36 cellular contexts compared by ENCODE assay signal in genomic region chr1:156905176-156905575, GRCh38. TPM values are rescaled to one million over a fixed set of nuclear protein-coding genes. Genes with fewer than 3 reads are reported as not detected.
"Had no signal": no experiment of that assay in that cellular context is flagged by ENCODE, and none has a peak within 500 bp of the region (broad histone marks: within the 10 kb centered on the region; RNA-seq: fewer than 3 reads in every experiment).

No MANE protein-coding gene starts in this region.

- ATAC-seq: activated naive CD4-positive, alpha-beta T cell treated with anti-CD3 and anti-CD28 coated beads, Interleukin-2, amount 50 U/mL, for 72 hours; activated T-cell treated with anti-CD3 and anti-CD28 coated beads, Interleukin-2, amount 50 U/mL, for 72 hours; effector memory CD8-positive, alpha-beta T cell; T-cell had no signal

- DNase-seq: activated CD4-positive, alpha-beta memory T cell treated with anti-CD3 and anti-CD28 coated beads, Interleukin-2, amount 10 ng/mL, durations not matched to agents 7 days and 5 days; activated CD4-positive, alpha-beta T cell treated with anti-CD3 and anti-CD28 coated beads for 1 hour; activated CD4-positive, alpha-beta T cell treated with anti-CD3 and anti-CD28 coated beads for 4 hours; activated CD4-positive, alpha-beta T cell treated with anti-CD3 and anti-CD28 coated beads, Interleukin-2, amount 10 ng/mL, durations not matched to agents 7 days and 5 days; activated CD4-positive, alpha-beta T cell treated with anti-CD3 and anti-CD28 coated beads, Interleukin-2, amount 50 U/mL, for 4 hours; activated CD4-positive, CD25-positive, alpha-beta regulatory T cell; activated CD8-positive, alpha-beta memory T cell treated with anti-CD3 and anti-CD28 coated beads, Interleukin-2, amount 50 U/mL, for 48 hours; activated gamma-delta T cell; activated naive CD4-positive, alpha-beta T cell; activated naive CD4-positive, alpha-beta T cell treated with anti-CD3 and anti-CD28 coated beads, Interleukin-2, amount 10 ng/mL, durations not matched to agents 7 days and 5 days; activated naive CD8-positive, alpha-beta T cell treated with anti-CD3 and anti-CD28 coated beads, Interleukin-2, amount 10 ng/mL, durations not matched to agents 7 days and 5 days; activated T-cell treated with anti-CD3 and anti-CD28 coated beads for 4 hours; activated T-cell treated with anti-CD3 and anti-CD28 coated beads, Interleukin-2, amount 50 U/mL, for 24 hours; activated T-cell treated with anti-CD3 and anti-CD28 coated beads, Interleukin-2, amount 50 U/mL, for 72 hours; central memory CD4-positive, alpha-beta T cell; cerebellar nuclear complex; dermis blood vessel endothelial cell; effector CD4-positive, alpha-beta T cell; effector memory CD8-positive, alpha-beta T cell; erythroblast; esophagus squamous epithelium; foreskin melanocyte; head of caudate nucleus; SW 1271; T-cell; T1000 had no signal

- H3K4me3 ChIP-seq: ascending aorta, cardiac muscle cell, coronary artery, esophagus squamous epithelium had no signal

- H3K9me3 Mint-ChIP-seq: activated CD4-positive, alpha-beta memory T cell treated with anti-CD3 and anti-CD28 coated beads, Interleukin-2, amount 10 ng/mL, durations not matched to agents 7 days and 5 days; activated CD4-positive, alpha-beta T cell treated with anti-CD3 and anti-CD28 coated beads, Interleukin-2, amount 10 ng/mL, durations not matched to agents 7 days and 5 days; activated naive CD4-positive, alpha-beta T cell treated with anti-CD3 and anti-CD28 coated beads, Interleukin-2, amount 10 ng/mL, durations not matched to agents 7 days and 5 days; activated naive CD4-positive, alpha-beta T cell treated with anti-CD3 and anti-CD28 coated beads, Interleukin-2, amount 50 U/mL, for 72 hours; activated naive CD8-positive, alpha-beta T cell treated with anti-CD3 and anti-CD28 coated beads, Interleukin-2, amount 10 ng/mL, durations not matched to agents 7 days and 5 days; activated T-cell treated with anti-CD3 and anti-CD28 coated beads, Interleukin-2, amount 50 U/mL, for 24 hours; activated T-cell treated with anti-CD3 and anti-CD28 coated beads, Interleukin-2, amount 50 U/mL, for 72 hours; effector memory CD8-positive, alpha-beta T cell; T-cell; T-helper 1 cell treated with Interleukin-12 subunit alpha and Interleukin-12 subunit beta and Interleukin-4 antibody, amounts not matched to agents 30 μg/mL and 1 μg/mL, for 36 hours had no signal

- H3K9me3 ChIP-seq: ascending aorta, breast epithelium, esophagus squamous epithelium had no signal

- H3K27ac Mint-ChIP-seq: activated CD4-positive, alpha-beta memory T cell treated with anti-CD3 and anti-CD28 coated beads, Interleukin-2, amount 10 ng/mL, durations not matched to agents 7 days and 5 days; activated CD4-positive, alpha-beta T cell treated with anti-CD3 and anti-CD28 coated beads, Interleukin-2, amount 10 ng/mL, durations not matched to agents 7 days and 5 days; activated naive CD4-positive, alpha-beta T cell treated with anti-CD3 and anti-CD28 coated beads, Interleukin-2, amount 10 ng/mL, durations not matched to agents 7 days and 5 days; activated naive CD8-positive, alpha-beta T cell treated with anti-CD3 and anti-CD28 coated beads, Interleukin-2, amount 10 ng/mL, durations not matched to agents 7 days and 5 days; activated T-cell treated with anti-CD3 and anti-CD28 coated beads, Interleukin-2, amount 50 U/mL, for 24 hours; activated T-cell treated with anti-CD3 and anti-CD28 coated beads, Interleukin-2, amount 50 U/mL, for 72 hours; brain; effector memory CD8-positive, alpha-beta T cell; T-cell; T-helper 1 cell treated with Interleukin-12 subunit alpha and Interleukin-12 subunit beta and Interleukin-4 antibody, amounts not matched to agents 30 μg/mL and 1 μg/mL, for 36 hours had no signal

- H3K27ac ChIP-seq: ascending aorta, cardiac muscle cell, esophagus squamous epithelium had no signal

- H3K4me3 Mint-ChIP-seq: activated CD4-positive, alpha-beta memory T cell treated with anti-CD3 and anti-CD28 coated beads, Interleukin-2, amount 10 ng/mL, durations not matched to agents 7 days and 5 days; activated CD4-positive, alpha-beta T cell treated with anti-CD3 and anti-CD28 coated beads, Interleukin-2, amount 10 ng/mL, durations not matched to agents 7 days and 5 days; activated naive CD4-positive, alpha-beta T cell treated with anti-CD3 and anti-CD28 coated beads, Interleukin-2, amount 10 ng/mL, durations not matched to agents 7 days and 5 days; activated naive CD8-positive, alpha-beta T cell treated with anti-CD3 and anti-CD28 coated beads, Interleukin-2, amount 10 ng/mL, durations not matched to agents 7 days and 5 days; activated T-cell treated with anti-CD3 and anti-CD28 coated beads, Interleukin-2, amount 50 U/mL, for 24 hours; activated T-cell treated with anti-CD3 and anti-CD28 coated beads, Interleukin-2, amount 50 U/mL, for 72 hours; brain; effector memory CD8-positive, alpha-beta T cell; T-cell; T-helper 1 cell treated with Interleukin-12 subunit alpha and Interleukin-12 subunit beta and Interleukin-4 antibody, amounts not matched to agents 30 μg/mL and 1 μg/mL, for 36 hours had no signal

- H3K27me3 ChIP-seq: ascending aorta, cardiac muscle cell had no signal

- H3K36me3 ChIP-seq: breast epithelium, cardiac muscle cell had no signal

- H3K36me3 Mint-ChIP-seq: activated naive CD4-positive, alpha-beta T cell treated with anti-CD3 and anti-CD28 coated beads, Interleukin-2, amount 10 ng/mL, durations not matched to agents 7 days and 5 days; activated naive CD4-positive, alpha-beta T cell treated with anti-CD3 and anti-CD28 coated beads, Interleukin-2, amount 50 U/mL, for 72 hours; activated naive CD8-positive, alpha-beta T cell treated with anti-CD3 and anti-CD28 coated beads, Interleukin-2, amount 10 ng/mL, durations not matched to agents 7 days and 5 days; brain; T-cell had no signal

- H3K4me1 ChIP-seq: ascending aorta had no signal

- H3K4me1 Mint-ChIP-seq: activated CD4-positive, alpha-beta memory T cell treated with anti-CD3 and anti-CD28 coated beads, Interleukin-2, amount 10 ng/mL, durations not matched to agents 7 days and 5 days; activated CD4-positive, alpha-beta T cell treated with anti-CD3 and anti-CD28 coated beads, Interleukin-2, amount 10 ng/mL, durations not matched to agents 7 days and 5 days; activated naive CD4-positive, alpha-beta T cell treated with anti-CD3 and anti-CD28 coated beads, Interleukin-2, amount 10 ng/mL, durations not matched to agents 7 days and 5 days; T-cell had no signal

RNA-seq across cellular contexts. Expression of gene LRRC71, which starts 15.3 kb away (rescaled TPM):
- total RNA-seq: activated CD4-positive, alpha-beta memory T cell treated with anti-CD3 and anti-CD28 coated beads, Interleukin-2, amount 10 ng/mL, durations not matched to agents 7 days and 5 days; activated CD4-positive, alpha-beta T cell treated with anti-CD3 and anti-CD28 coated beads, Interleukin-2, amount 10 ng/mL, durations not matched to agents 7 days and 5 days; activated naive CD4-positive, alpha-beta T cell treated with anti-CD3 and anti-CD28 coated beads, Interleukin-2, amount 50 U/mL, for 72 hours; activated naive CD8-positive, alpha-beta T cell treated with anti-CD3 and anti-CD28 coated beads, Interleukin-2, amount 10 ng/mL, durations not matched to agents 7 days and 5 days; activated T-cell treated with anti-CD3 and anti-CD28 coated beads, Interleukin-2, amount 50 U/mL, for 72 hours; ascending aorta; breast epithelium; esophagus squamous epithelium; fibroblast of lung; fibroblast of villous mesenchyme; T-cell; T-helper 2 cell treated with Interferon-gamma antibody and Interleukin-4, amounts not matched to agents 100 ng/mL and 5 ng/mL, for 36 hours had no signal

RNA-seq across cellular contexts. Expression of gene NTRK1, which starts 44.5 kb away (rescaled TPM):
- total RNA-seq: ascending aorta, dermis blood vessel endothelial cell, fibroblast of lung, fibroblast of villous mesenchyme had no signal

RNA-seq across cellular contexts. Expression of gene INSRR, which starts 46.3 kb away (rescaled TPM):
- total RNA-seq: dermis blood vessel endothelial cell, esophagus squamous epithelium, fibroblast of lung, fibroblast of villous mesenchyme had no signal
